In genomic region chr1:3170566-3171453, GRCh38 we compare ENCODE assay signal across 1 cellular context.
A peak's percentile ranks its signal among the peaks of the same experiment; 100 is the strongest.
TF ChIP-seq lines count a peak whose summit lies in the region.

No MANE protein-coding gene starts in this region.

TF ChIP-seq in HepG2, 621 proteins besides CTCF, POLR2A, EP300 and RAD21 (continued from another document and continues in another):
- TF ChIP-seq KAT2B (IDR thresholded peaks at IDR 0.05; ENCODE audit: borderline replicate concordance, low read depth, low read length) = no peak
- TF ChIP-seq ZBTB37 (CRISPR knock-in tag; IDR thresholded peaks at IDR 0.05) = no peak
- no peak for TF ChIP-seq SMC3 (IDR thresholded peaks at IDR 0.05; ENCODE audit: low read length)
- TF ChIP-seq ZNF746 (CRISPR knock-in tag; IDR thresholded peaks at IDR 0.05) = no peak
- no peak for TF ChIP-seq ZNF782 (CRISPR knock-in tag; IDR thresholded peaks at IDR 0.05; ENCODE audit: borderline replicate concordance)
- TF ChIP-seq REST (IDR thresholded peaks at IDR 0.05; ENCODE audit: borderline replicate concordance in 1 of 2, low read depth in 1 of 2, low read length in 2 of 2) = no peak
- TF ChIP-seq ZNF337 (CRISPR knock-in tag; IDR thresholded peaks at IDR 0.05; ENCODE audit: borderline replicate concordance, low read depth) = no peak
- TF ChIP-seq PHF8 (CRISPR knock-in tag; IDR thresholded peaks at IDR 0.05) = peak; percentile 60
- TF ChIP-seq TAF1 (CRISPR knock-in tag; IDR thresholded peaks at IDR 0.05) = peak; percentile 49
- TF ChIP-seq TEAD3 (CRISPR knock-in tag; optimal IDR thresholded peaks at IDR 0.05; ENCODE audit: borderline replicate concordance) = peak; percentile 41
- TF ChIP-seq GTF2F1 (IDR thresholded peaks at IDR 0.05; ENCODE audit: low read length) = no peak
- 0 out of 2 replicates have a peak, but pooled peaks have one; percentile 28 for TF ChIP-seq MYC (CRISPR knock-in tag; IDR thresholded peaks at IDR 0.05; ENCODE audit: borderline replicate concordance)
- no peak for TF ChIP-seq KDM1A (CRISPR knock-in tag; IDR thresholded peaks at IDR 0.05)
- TF ChIP-seq SSRP1 (CRISPR knock-in tag; IDR thresholded peaks at IDR 0.05) = no peak
- no peak for TF ChIP-seq SAFB2 (CRISPR knock-in tag; IDR thresholded peaks at IDR 0.05; ENCODE audit: borderline replicate concordance, low read depth)
- no peak for TF ChIP-seq ZEB1 (IDR thresholded peaks at IDR 0.05; ENCODE audit: insufficient replicate concordance, low read depth)
- TF ChIP-seq POLR2AphosphoS5 (IDR thresholded peaks at IDR 0.05; ENCODE audit: low read depth, low read length) = 0 out of 2 replicates have a peak, but pooled peaks have one; percentile 29
- no peak for TF ChIP-seq FOXM1 (CRISPR knock-in tag; IDR thresholded peaks at IDR 0.05)
- TF ChIP-seq TERF1 (CRISPR knock-in tag; IDR thresholded peaks at IDR 0.05) = no peak
- no peak for TF ChIP-seq MNT (IDR thresholded peaks at IDR 0.05)
- no peak for TF ChIP-seq ZFP82 (CRISPR knock-in tag; IDR thresholded peaks at IDR 0.05; ENCODE audit: borderline replicate concordance)
- TF ChIP-seq EZH2 (conservative IDR thresholded peaks at IDR 0.05; ENCODE audit: low read depth, low read length) = no peak
- TF ChIP-seq HMGXB3 (CRISPR knock-in tag; IDR thresholded peaks at IDR 0.05; ENCODE audit: borderline replicate concordance) = no peak
- TF ChIP-seq ZSCAN21 (CRISPR knock-in tag; IDR thresholded peaks at IDR 0.05; ENCODE audit: borderline replicate concordance) = no peak
- TF ChIP-seq RXRA (CRISPR knock-in tag; IDR thresholded peaks at IDR 0.05) = peak; percentile 27; the same call in 1 of the 2 replicates
- TF ChIP-seq SP4 (CRISPR knock-in tag; IDR thresholded peaks at IDR 0.05) = no peak
- TF ChIP-seq ZNF780A (CRISPR knock-in tag; IDR thresholded peaks at IDR 0.05) = no peak
- TF ChIP-seq RBAK (CRISPR knock-in tag; IDR thresholded peaks at IDR 0.05) = no peak
- no peak for TF ChIP-seq CHD2 (IDR thresholded peaks at IDR 0.05; ENCODE audit: low read depth, low read length)
- TF ChIP-seq ZBTB4 (CRISPR knock-in tag; IDR thresholded peaks at IDR 0.05; ENCODE audit: borderline replicate concordance) = no peak
- no peak for TF ChIP-seq HNRNPH1 (optimal IDR thresholded peaks at IDR 0.05; ENCODE audit: low read depth, low read length)
- TF ChIP-seq ZNF562 (CRISPR knock-in tag; IDR thresholded peaks at IDR 0.05; ENCODE audit: borderline replicate concordance) = no peak
- TF ChIP-seq FUBP1 (CRISPR knock-in tag; IDR thresholded peaks at IDR 0.05; ENCODE audit: borderline replicate concordance) = no peak
- TF ChIP-seq ZNF576 (CRISPR knock-in tag; IDR thresholded peaks at IDR 0.05) = no peak
- TF ChIP-seq ZNF431 (CRISPR knock-in tag; IDR thresholded peaks at IDR 0.05; ENCODE audit: borderline replicate concordance, low read depth) = no peak
- no peak for TF ChIP-seq XBP1 (CRISPR knock-in tag; IDR thresholded peaks at IDR 0.05)
- TF ChIP-seq IKZF5 (CRISPR knock-in tag; IDR thresholded peaks at IDR 0.05) = 0 out of 2 replicates have a peak, but pooled peaks have one; percentile 2
- no peak for TF ChIP-seq ZNF501 (CRISPR knock-in tag; IDR thresholded peaks at IDR 0.05)
- no peak for TF ChIP-seq PRMT3 (CRISPR knock-in tag; IDR thresholded peaks at IDR 0.05; ENCODE audit: borderline replicate concordance, low read depth)
- TF ChIP-seq HNRNPLL (IDR thresholded peaks at IDR 0.05; ENCODE audit: low read depth, low read length, poor library complexity, severe bottlenecking) = no peak
- no peak for TF ChIP-seq GPN1 (CRISPR knock-in tag; IDR thresholded peaks at IDR 0.05; ENCODE audit: borderline replicate concordance)
- no peak for TF ChIP-seq ATF7-NPFF (CRISPR knock-in tag; IDR thresholded peaks at IDR 0.05; ENCODE audit: low read depth)
- 0 out of 2 replicates have a peak, but pooled peaks have one; percentile 19 for TF ChIP-seq POLR2G (IDR thresholded peaks at IDR 0.05; ENCODE audit: low read depth, low read length)
- no peak for TF ChIP-seq NR1H2 (CRISPR knock-in tag; IDR thresholded peaks at IDR 0.05; ENCODE audit: borderline replicate concordance, low read depth)
- TF ChIP-seq ZNF644 (CRISPR knock-in tag; IDR thresholded peaks at IDR 0.05; ENCODE audit: low read depth) = no peak
- TF ChIP-seq ZNF468 (CRISPR knock-in tag; IDR thresholded peaks at IDR 0.05) = no peak
- TF ChIP-seq SYNCRIP (IDR thresholded peaks at IDR 0.05; ENCODE audit: insufficient read depth, low read depth, low read length) = no peak
